Comparison of ENCODE assay signal across 8 cellular contexts in genomic region chr7:28179081-28180030, GRCh38. TPM values are rescaled to one million over a fixed set of nuclear protein-coding genes. Genes with fewer than 3 reads are reported as not detected.
DNase-seq lines count a peak whose midpoint lies in the region; ATAC-seq and TF ChIP-seq lines count a peak whose summit lies in the region.

No MANE protein-coding gene starts in this region.

- H3K4me1 ChIP-seq in RWPE2 (ENCODE audit: insufficient read depth, poor library complexity, severe bottlenecking) = peaks cover 13% of the 10 kb centered on the region
- H3K4me1 ChIP-seq in thoracic aorta (ENCODE audit: control insufficient read depth in 1 of 2, low read depth in 2 of 2) = peaks cover 16 to 37% of the 10 kb centered on the region in 2 donors

- DNase-seq in RWPE2 (ENCODE audit: low spot score) (no peak), activated gamma-delta T cell treated with Interleukin-2 at 50 U/mL for 16 hours (peak; percentile 70), globus pallidus (ENCODE audit: low spot score) (peak; percentile 69), nucleus accumbens (lab: John Stamatoyannopoulos, UW) (peak in 50 of 56 donors; percentile 2 to 81 (median 52)), thoracic aorta (ENCODE audit: low spot score) (no peak)

- H3K27me3 ChIP-seq in RWPE2 (ENCODE audit: insufficient read depth, poor library complexity, severe bottlenecking) = no peaks in the 10 kb centered on the region
- no peaks in the 10 kb centered on the region for H3K27me3 ChIP-seq in thoracic aorta (replicated peaks; ENCODE audit: insufficient read depth)

- no peaks in the 10 kb centered on the region for H3K9me3 ChIP-seq in RWPE2 (ENCODE audit: severe bottlenecking)
- no peaks in the 10 kb centered on the region for H3K9me3 ChIP-seq in thoracic aorta

- TF ChIP-seq CTCF in C4-2B (conservative IDR thresholded peaks at IDR 0.05) = no peak
- TF ChIP-seq CTCF in RWPE2 (IDR thresholded peaks at IDR 0.05; ENCODE audit: poor library complexity, severe bottlenecking) = no peak
- TF ChIP-seq CTCF in thoracic aorta (IDR thresholded peaks at IDR 0.05) = no peak

- H3K27ac ChIP-seq in C4-2B = peak overlapping the region; percentile 22
- peak overlapping the region; percentile 49 for H3K27ac ChIP-seq in RWPE2 (ENCODE audit: poor library complexity, severe bottlenecking)
- H3K27ac ChIP-seq in thoracic aorta = peak overlapping the region; percentile 45 to 57

- H3K4me3 ChIP-seq in RWPE2 (ENCODE audit: severe bottlenecking) (peak overlapping the region; percentile 55), thoracic aorta (peak overlapping the region; percentile 87)

- ATAC-seq in GM19395 (IDR thresholded peaks at IDR 0.05; ENCODE audit: unreplicated experiment) (peak; percentile 61), HG03565 (IDR thresholded peaks at IDR 0.05; ENCODE audit: unreplicated experiment) (peak; percentile 60), RWPE2 (ENCODE audit: low read depth) (peak; percentile 56), thoracic aorta (ENCODE audit: insufficient number of reproducible peaks, low FRiP score, low read depth) (peak; percentile 51)

- H3K36me3 ChIP-seq in RWPE2 (ENCODE audit: low read depth) (no peaks in the 10 kb centered on the region), thoracic aorta (no peaks in the 10 kb centered on the region)

RNA-seq across cellular contexts. Expression of gene JAZF1, which starts 1.2 kb away (rescaled TPM):
- 10 to 100 TPM; 13.9 to 16.5 TPM for total RNA-seq in thoracic aorta

Comparison
In these comparisons a context has a peak if more than half of its experiments do, and no peak if none do; other contexts are left out.
1. DNase-seq: peak in activated gamma-delta T cell treated with Interleukin-2 at 50 U/mL for 16 hours (single experiment), globus pallidus (single experiment) and nucleus accumbens (50 of 56); none in RWPE2 (single experiment) and thoracic aorta (single experiment).
2. Peak in every context shown above with its lines, with median percentiles within 50 percentile points of each other: H3K27ac ChIP-seq and ATAC-seq.